Comparison of ENCODE assay signal across 20 cellular contexts in genomic region chr6:84897874-84898635, GRCh38.
DNase-seq lines count a peak whose midpoint lies in the region; ATAC-seq and TF ChIP-seq lines count a peak whose summit lies in the region.
"Had no signal": no experiment of that assay in that cellular context is flagged by ENCODE, and none has a peak within 500 bp of the region (broad histone marks: within the 10 kb centered on the region; RNA-seq: fewer than 3 reads in every experiment).

No MANE protein-coding gene starts in this region.

- H4K20me1 ChIP-seq in mammary epithelial cell (ENCODE audit: insufficient read depth, low read length), result no peaks in the 10 kb centered on the region
- H4K20me1 ChIP-seq: BLaER1 had no signal

- no peak overlapping the region for H3K4me3 ChIP-seq in mammary epithelial cell (replicated peaks in 1 of 3; ENCODE audit: insufficient read depth in 1 of 3, low read depth in 2 of 3, low read length in 3 of 3)
- H3K4me3 ChIP-seq in kidney epithelial cell (ENCODE audit: low read depth, low read length), result no peak overlapping the region
- H3K4me3 ChIP-seq: BLaER1, heart left ventricle, psoas muscle, thoracic aorta had no signal

- TF ChIP-seq CTCF in mammary epithelial cell (conservative IDR thresholded peaks at IDR 0.05 in 1 of 2, IDR thresholded peaks at IDR 0.05 in 1 of 2; ENCODE audit: extremely low read depth in 1 of 2, insufficient read depth in 1 of 2, low read depth in 1 of 2, low read length in 2 of 2), result no peak
- no peak for TF ChIP-seq CTCF in kidney epithelial cell (IDR thresholded peaks at IDR 0.05; ENCODE audit: insufficient read depth, low read length, poor library complexity, severe bottlenecking)

- H3K4me1 ChIP-seq in mammary epithelial cell (ENCODE audit: insufficient read depth, low read length), result no peaks in the 10 kb centered on the region
- H3K4me1 ChIP-seq: BLaER1, heart left ventricle, psoas muscle had no signal

- 65% methylated on average over 6 of the region's 6 CpGs for WGBS in mammary epithelial cell (ENCODE audit: low coverage, missing lambda C conversion rate)

- H3K27me3 ChIP-seq in mammary epithelial cell (ENCODE audit: insufficient read depth, low read length), result no peaks in the 10 kb centered on the region
- H3K27me3 ChIP-seq in kidney epithelial cell (ENCODE audit: control insufficient read depth, insufficient read depth, low read length), result no peaks in the 10 kb centered on the region
- H3K27me3 ChIP-seq: BLaER1, heart left ventricle had no signal

- in situ Hi-C loops in Caki2 (cut with HindIII; ENCODE audit: low pct_unique_long_range_greater_than_20kb, low sequenced_read_pairs), result no loop called here
- in situ Hi-C loops in mammary epithelial cell (cut with MboI; ENCODE audit: low sequenced_read_pairs in 2 of 2), result no loop called here

- no peak for ATAC-seq in GM18519 (IDR thresholded peaks at IDR 0.05; ENCODE audit: low FRiP score, unreplicated experiment)
- ATAC-seq in HG03565 (IDR thresholded peaks at IDR 0.05; ENCODE audit: unreplicated experiment), result no peak
- ATAC-seq: heart left ventricle, HepG2, psoas muscle had no signal

- no TSS peak for BruUV-seq in mammary epithelial cell (replicated peaks; lab: Mats Ljungman, UMichigan)

- DNase-seq in Caki2 (ENCODE audit: low read depth) (peak; percentile 31), HT1080 (ENCODE audit: low read depth) (peak; percentile 72), mammary epithelial cell (peak; percentile 48), kidney epithelial cell (ENCODE audit: low read depth) (peak; percentile 49), AG08396 (ENCODE audit: low spot score) (no peak)
- DNase-seq in activated T-cell treated with anti-CD3 and anti-CD28 coated beads, Interleukin-2, amount 50 U/mL, for 48 hours, result no peak
- DNase-seq: activated effector memory CD4-positive, alpha-beta T cell treated with Interleukin-2 at 50 U/mL for 16 hours; effector CD4-positive, alpha-beta T cell; heart left ventricle; kidney; naive B cell; NCI-H1092; NCI-H2171 treated with DMSO at 0.1 percent for 48 hours; psoas muscle; stimulated activated CD4-positive, alpha-beta T cell treated with anti-CD3 and anti-CD28 coated beads, Interleukin-2, amount 100 ng/mL, for 24 hours had no signal

- H3K9ac ChIP-seq in mammary epithelial cell (ENCODE audit: insufficient read depth, low read length), result no peak overlapping the region
- H3K9ac ChIP-seq: BLaER1 had no signal

- CTCF ChIA-PET in mammary epithelial cell (lab: Charles Lee; ENCODE audit: low non-redundant PET), result no interaction called here

- dilution Hi-C loops in mammary epithelial cell (cut with HindIII; ENCODE audit: low sequenced_read_pairs), result no loop called here

- no peaks in the 10 kb centered on the region for H3K36me3 ChIP-seq in mammary epithelial cell (ENCODE audit: insufficient read depth, low read length)
- no peaks in the 10 kb centered on the region for H3K36me3 ChIP-seq in kidney epithelial cell (ENCODE audit: control insufficient read depth, insufficient read depth, low read length)
- H3K36me3 ChIP-seq: BLaER1, heart left ventricle, thoracic aorta had no signal

- intact Hi-C loops in mammary epithelial cell (cut with micrococcal nuclease), result no loop called here

- peak overlapping the region; percentile 33 for H3K4me2 ChIP-seq in mammary epithelial cell (ENCODE audit: insufficient read depth, low read depth, low read length)
- H3K4me2 ChIP-seq: BLaER1 had no signal

- H3K9me3 ChIP-seq in mammary epithelial cell (replicated peaks; ENCODE audit: insufficient read depth, low read length), result no peaks in the 10 kb centered on the region
- H3K9me3 ChIP-seq: BLaER1, psoas muscle, thoracic aorta had no signal

- no peak overlapping the region for H3K27ac ChIP-seq in mammary epithelial cell (ENCODE audit: insufficient read depth, low read depth, low read length)
- H3K27ac ChIP-seq: BLaER1, heart left ventricle, psoas muscle, thoracic aorta had no signal

- no peak overlapping the region for H2AFZ ChIP-seq in mammary epithelial cell (ENCODE audit: low read depth, low read length)

- no peaks in the 10 kb centered on the region for H3K79me2 ChIP-seq in mammary epithelial cell (ENCODE audit: insufficient read depth, low read length)

Comparison
In these comparisons a context has a peak if more than half of its experiments do, and no peak if none do; other contexts are left out.
1. DNase-seq: peak in Caki2 (single experiment), HT1080 (single experiment), mammary epithelial cell (single experiment) and kidney epithelial cell (single experiment); none in AG08396 (single experiment) and activated T-cell treated with anti-CD3 and anti-CD28 coated beads, Interleukin-2, amount 50 U/mL, for 48 hours (0 of 2).